Comparison of ENCODE assay signal across 9 cellular contexts in the genomic region with DNA sequence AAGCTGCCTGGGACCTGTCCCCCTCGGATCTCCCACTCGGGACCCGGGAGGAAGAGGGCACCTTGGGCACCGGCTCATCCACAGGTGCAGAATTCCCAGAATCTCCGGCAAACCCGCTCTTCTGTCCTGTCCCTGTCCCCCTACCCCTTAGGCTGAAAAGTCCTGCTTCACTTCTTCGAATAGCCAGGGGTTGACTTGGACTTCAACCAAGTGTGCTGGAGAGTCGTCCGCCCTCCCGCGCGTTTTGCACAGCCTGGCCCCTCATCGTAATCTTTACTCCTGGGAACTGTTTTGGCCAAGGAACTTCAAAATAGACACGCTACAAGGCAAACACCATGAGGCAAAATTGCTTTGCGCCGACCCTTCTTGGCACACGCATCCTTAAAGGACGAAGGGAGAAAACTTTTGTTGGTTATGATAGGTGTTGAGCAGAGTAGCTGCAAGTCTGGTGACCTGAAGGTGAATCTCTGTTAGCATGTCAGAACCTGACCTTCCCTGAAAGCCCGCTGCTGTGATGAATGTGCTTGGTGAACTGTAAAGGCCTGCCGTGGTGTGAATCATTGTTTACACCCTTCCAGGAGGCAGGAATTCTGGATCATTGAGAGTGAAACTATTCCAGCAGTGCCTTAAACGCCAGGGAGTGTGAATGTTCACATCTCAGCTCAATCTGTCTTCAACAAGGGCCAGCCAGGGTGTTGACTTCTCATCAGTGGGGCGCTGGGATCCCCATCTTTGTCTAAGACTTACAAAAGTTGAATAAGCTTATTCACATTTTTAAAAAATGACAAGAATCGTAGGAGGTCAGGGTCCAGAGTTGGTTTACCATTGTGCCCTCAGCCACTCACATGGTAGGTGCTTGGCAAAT. TPM values are rescaled to one million over a fixed set of nuclear protein-coding genes. Genes with fewer than 3 reads are reported as not detected.
DNase-seq lines count a peak whose midpoint lies in the region; ATAC-seq, FAIRE-seq and TF ChIP-seq lines count a peak whose summit lies in the region.
"Had no signal": no experiment of that assay in that cellular context is flagged by ENCODE, and none has a peak within 500 bp of the region (broad histone marks: within the 10 kb centered on the region; RNA-seq: fewer than 3 reads in every experiment).

No MANE protein-coding gene starts in this region.

- FAIRE-seq in RCC 7860 (lab: Jason Lieb, UNC), result no peak
- FAIRE-seq: endometrium had no signal

- TF ChIP-seq CTCF in GM12864 (IDR thresholded peaks at IDR 0.05; ENCODE audit: low read depth, low read length, missing control alignments), result no peak
- TF ChIP-seq CTCF in retinal pigment epithelial cell (conservative IDR thresholded peaks at IDR 0.05; ENCODE audit: low read depth, low read length), result no peak

- DNase-seq in A172 (ENCODE audit: low spot score), result peak; percentile 63
- no peak for DNase-seq in GM12864 (ENCODE audit: low read depth)
- DNase-seq in RCC 7860 (ENCODE audit: low spot score), result peak; percentile 20
- DNase-seq in glomerular visceral epithelial cell (ENCODE audit: extremely low spot score), result peak; percentile 45
- DNase-seq in retinal pigment epithelial cell (ENCODE audit: low read depth), result no peak
- DNase-seq in SKM-1 (lab: John Stamatoyannopoulos, UW; ENCODE audit: unreplicated experiment), result no peak

- H3K4me3 ChIP-seq in GM12864 (ENCODE audit: low read depth, low read length) (peak overlapping the region; percentile 91), retinal pigment epithelial cell (ENCODE audit: low read length) (peak overlapping the region; percentile 39)

- ATAC-seq in HG02759 (IDR thresholded peaks at IDR 0.05; ENCODE audit: unreplicated experiment), result no peak
- ATAC-seq in GM18861 (IDR thresholded peaks at IDR 0.05; ENCODE audit: unreplicated experiment), result no peak

RNA-seq across cellular contexts. Expression of a gene that starts 0.6 kb away (rescaled TPM):
- 3.2 and 11.5 TPM in 2 replicates for total RNA-seq in A172 (2014; rRNA removed; shearing (Covaris generic))

Comparison
In these comparisons a context has a peak if more than half of its experiments do, and no peak if none do; other contexts are left out.
1. DNase-seq: peak in A172 (single experiment), RCC 7860 (single experiment) and glomerular visceral epithelial cell (single experiment); none in GM12864 (single experiment), retinal pigment epithelial cell (single experiment) and SKM-1 (single experiment).